In genomic region chr2:222709191-222709891, GRCh38 we compare ENCODE assay signal across 9 cellular contexts. TPM values are rescaled to one million over a fixed set of nuclear protein-coding genes. Genes with fewer than 3 reads are reported as not detected.
DNase-seq lines count a peak whose midpoint lies in the region; ATAC-seq, FAIRE-seq and TF ChIP-seq lines count a peak whose summit lies in the region.
"Had no signal": no experiment of that assay in that cellular context is flagged by ENCODE, and none has a peak within 500 bp of the region (broad histone marks: within the 10 kb centered on the region; RNA-seq: fewer than 3 reads in every experiment).

No MANE protein-coding gene starts in this region.

- H3K4me1 ChIP-seq in DND-41 (ENCODE audit: insufficient read depth, low read length) (peaks cover 30% of the 10 kb centered on the region), astrocyte (ENCODE audit: insufficient read depth, low read length) (peaks cover 15% of the 10 kb centered on the region), right atrium auricular region (peaks cover 0 to 27% of the 10 kb centered on the region in 2 donors)

- H3K9me3 ChIP-seq in DND-41 (ENCODE audit: insufficient read depth, low read length, severe bottlenecking) (no peaks in the 10 kb centered on the region), astrocyte (ENCODE audit: insufficient read depth, low read depth, low read length) (no peaks in the 10 kb centered on the region), right atrium auricular region (no peaks in the 10 kb centered on the region)

- H3K36me3 ChIP-seq in DND-41 (ENCODE audit: insufficient read depth, low read length) (no peaks in the 10 kb centered on the region), astrocyte (ENCODE audit: insufficient read depth, low read length) (no peaks in the 10 kb centered on the region), right atrium auricular region (no peaks in the 10 kb centered on the region)

- peak; percentile 99 for FAIRE-seq in astrocyte (lab: Jason Lieb, UNC)
- FAIRE-seq: TTC549 had no signal

- peaks cover 9% of the 10 kb centered on the region for H3K4me1 Mint-ChIP-seq in astrocyte (ENCODE audit: low read depth, unreplicated experiment)

- H3K27ac ChIP-seq in DND-41 (ENCODE audit: low read length) (peak overlapping the region; percentile 78), astrocyte (ENCODE audit: low read depth, low read length) (peak overlapping the region; percentile 88), right atrium auricular region (peak overlapping the region; percentile 63 to 73)

- no peaks in the 10 kb centered on the region for H3K27me3 ChIP-seq in DND-41 (ENCODE audit: insufficient read depth, low read length, poor library complexity)
- H3K27me3 ChIP-seq in astrocyte (ENCODE audit: insufficient read depth, low read length) = no peaks in the 10 kb centered on the region
- H3K27me3 ChIP-seq in right atrium auricular region = no peaks in the 10 kb centered on the region

- no peaks in the 10 kb centered on the region for H3K27me3 Mint-ChIP-seq in astrocyte (ENCODE audit: low read depth, unreplicated experiment)

- ATAC-seq in DND-41 (ENCODE audit: insufficient read depth, low read depth) (peak; percentile 78), GM21825 (IDR thresholded peaks at IDR 0.05; ENCODE audit: unreplicated experiment) (peak; percentile 74), GM19035 (IDR thresholded peaks at IDR 0.05; ENCODE audit: unreplicated experiment) (no peak)

- H3K4me3 Mint-ChIP-seq in astrocyte (ENCODE audit: unreplicated experiment) = no peak overlapping the region

- peak overlapping the region; percentile 2 for H2AFZ ChIP-seq in DND-41 (ENCODE audit: low read depth, low read length)
- peak overlapping the region; percentile 22 for H2AFZ ChIP-seq in astrocyte (ENCODE audit: low read depth, low read length)

- H3K9me3 Mint-ChIP-seq in astrocyte (ENCODE audit: unreplicated experiment) = no peaks in the 10 kb centered on the region

- H4K20me1 ChIP-seq in DND-41 (ENCODE audit: insufficient read depth, low read length) (no peaks in the 10 kb centered on the region), astrocyte (ENCODE audit: insufficient read depth, low read length) (no peaks in the 10 kb centered on the region)

- TF ChIP-seq POLR2A in NB4 (IDR thresholded peaks at IDR 0.05; ENCODE audit: extremely low read depth, insufficient read length) = no peak

- DNase-seq in DND-41 (peak; percentile 58), NB4 (ENCODE audit: low read depth) (peak; percentile 55), astrocyte (ENCODE audit: low read depth) (peak; percentile 100), right atrium auricular region (ENCODE audit: low spot score) (peak; percentile 92), skeletal muscle cell (ENCODE audit: low read depth) (peak; percentile 99), DMS153 treated with DMSO at 0.1 percent for 48 hours (lab: John Stamatoyannopoulos, UW; ENCODE audit: unreplicated experiment) (no peak)

- no peak overlapping the region; the same call in 1 of the 2 replicates for H3K4me2 ChIP-seq in DND-41 (ENCODE audit: insufficient read depth, low read length)
- H3K4me2 ChIP-seq in astrocyte (ENCODE audit: low read length) = peak overlapping the region; percentile 69

- TF ChIP-seq CTCF in DND-41 (IDR thresholded peaks at IDR 0.05; ENCODE audit: borderline replicate concordance, extremely low read depth, low read length, poor library complexity, severe bottlenecking) = no peak
- no peak for TF ChIP-seq CTCF in NB4 (IDR thresholded peaks at IDR 0.05; ENCODE audit: low read depth, low read length)
- TF ChIP-seq CTCF in astrocyte (IDR thresholded peaks at IDR 0.05; ENCODE audit: insufficient read depth, low read depth, low read length) = no peak
- TF ChIP-seq CTCF in right atrium auricular region (IDR thresholded peaks at IDR 0.05) = no peak

- no peak overlapping the region for H3K9ac ChIP-seq in DND-41 (ENCODE audit: low read depth, low read length)
- H3K9ac ChIP-seq in astrocyte (ENCODE audit: low read length) = peak overlapping the region; percentile 76

- H3K4me3 ChIP-seq in DND-41 (ENCODE audit: low read depth in 1 of 2, low read length in 2 of 2) (no peak overlapping the region), NB4 (ENCODE audit: low read depth, low read length) (no peak overlapping the region), astrocyte (ENCODE audit: insufficient read depth, low read depth, low read length) (peak overlapping the region; percentile 6), right atrium auricular region (peak overlapping the region in 1 of 2 donors; percentile 26), skeletal muscle cell (ENCODE audit: low read depth, low read length) (peak overlapping the region; percentile 25)

- H3K79me2 ChIP-seq in DND-41 (ENCODE audit: insufficient read depth, low read length) (no peaks in the 10 kb centered on the region), astrocyte (ENCODE audit: insufficient read depth, low read length) (no peaks in the 10 kb centered on the region)

- no peaks in the 10 kb centered on the region for H3K36me3 Mint-ChIP-seq in astrocyte (ENCODE audit: low read depth, unreplicated experiment)

- H3K27ac Mint-ChIP-seq in astrocyte (ENCODE audit: unreplicated experiment) = peak overlapping the region; percentile 76

RNA-seq across cellular contexts. Expression of gene MOGAT1, which starts 37.9 kb away (rescaled TPM):
- total RNA-seq in astrocyte (not detected in 2 replicates), right atrium auricular region (not detected)

RNA-seq across cellular contexts. Expression of gene FARSB, which starts 53.4 kb away (rescaled TPM):
- 21.9 and 23.1 TPM in 2 replicates for total RNA-seq in astrocyte
- total RNA-seq in right atrium auricular region = 10 to 100 TPM; 11.3 to 13.7 TPM

Comparison
In these comparisons a context has a peak if more than half of its experiments do, and no peak if none do; other contexts are left out.
1. H3K4me3 ChIP-seq: peak in astrocyte (single experiment) and skeletal muscle cell (single experiment); none in DND-41 (0 of 2) and NB4 (single experiment).
2. Peak in every context shown above with its lines, with median percentiles within 50 percentile points of each other: H3K27ac ChIP-seq.